ENCODE assay signal across 9 cellular contexts in the genomic region with DNA sequence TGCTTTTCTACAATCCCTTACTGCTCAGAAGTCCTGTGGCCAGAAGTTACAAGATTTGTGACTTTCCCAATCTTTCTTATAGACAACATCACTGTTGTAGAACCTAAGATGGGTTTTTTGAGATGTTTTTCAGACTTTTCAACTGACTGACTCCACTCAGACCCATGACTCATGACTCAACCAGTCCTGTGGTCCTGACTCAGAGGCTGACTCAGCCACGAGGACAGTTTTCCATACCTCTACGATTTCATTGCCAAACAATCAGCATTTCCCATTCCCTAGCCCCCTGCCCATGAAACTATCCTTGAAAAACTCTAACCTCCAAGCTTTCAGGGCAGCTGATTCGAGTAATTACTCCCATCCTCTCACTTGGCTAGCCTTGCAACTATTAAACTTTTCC.
DNase-seq lines count a peak whose midpoint lies in the region; ATAC-seq, FAIRE-seq and TF ChIP-seq lines count a peak whose summit lies in the region.
"Had no signal": no experiment of that assay in that cellular context is flagged by ENCODE, and none has a peak within 500 bp of the region (broad histone marks: within the 10 kb centered on the region; RNA-seq: fewer than 3 reads in every experiment).

No MANE protein-coding gene starts in this region.

- ATAC-seq in HG03135 (IDR thresholded peaks at IDR 0.05; ENCODE audit: unreplicated experiment) (no peak), GM21526 (IDR thresholded peaks at IDR 0.05; ENCODE audit: low FRiP score, unreplicated experiment) (no peak)

- no peak for TF ChIP-seq CTCF in lower leg skin (IDR thresholded peaks at IDR 0.05)

- H3K4me3 ChIP-seq in lower leg skin (ENCODE audit: low read depth, poor library complexity, severe bottlenecking) = no peak overlapping the region

- FAIRE-seq in H54 (lab: Jason Lieb, UNC) = peak; percentile 43

- intact Hi-C loops in lower leg skin (cut with DNase I; ENCODE audit: low total_unique reads) = no loop called here

- 50 to 59% methylated on average over 3 of the region's 3 CpGs for WGBS in lower leg skin, 2 donors

- TF ChIP-seq POLR2A in H54 (IDR thresholded peaks at IDR 0.05; ENCODE audit: low read depth, low read length) (no peak), lower leg skin (IDR thresholded peaks at IDR 0.05) (no peak)

- DNase-seq in A172 (ENCODE audit: low spot score) (peak; percentile 91), H54 (ENCODE audit: insufficient read length, low spot score) (no peak), iris pigment epithelial cell (ENCODE audit: low read depth) (peak; percentile 98), lower leg skin (ENCODE audit: low spot score in 2 of 2) (no peak), DMS153 treated with DMSO at 0.1 percent for 48 hours (lab: John Stamatoyannopoulos, UW; ENCODE audit: unreplicated experiment) (no peak)
- DNase-seq in activated T-cell treated with anti-CD3 and anti-CD28 coated beads, Interleukin-2, amount 50 U/mL, for 48 hours = peak; percentile 40 to 42
- DNase-seq: NCI-H1105 treated with DMSO at 0.1 percent for 48 hours had no signal

Comparison
In these comparisons a context has a peak if more than half of its experiments do, and no peak if none do; other contexts are left out.
1. DNase-seq: peak in A172 (single experiment), activated T-cell treated with anti-CD3 and anti-CD28 coated beads, Interleukin-2, amount 50 U/mL, for 48 hours (2 of 2) and iris pigment epithelial cell (single experiment); none in H54 (single experiment), lower leg skin (0 of 2) and DMS153 treated with DMSO at 0.1 percent for 48 hours (single experiment).